In genomic region chr1:107618539-107618938, GRCh38 we compare ENCODE assay signal across 33 cellular contexts.
"Had no signal": no experiment of that assay in that cellular context is flagged by ENCODE, and none has a peak within 500 bp of the region (broad histone marks: within the 10 kb centered on the region; RNA-seq: fewer than 3 reads in every experiment).

No MANE protein-coding gene starts in this region.

- H3K9me3 Mint-ChIP-seq: activated CD4-positive, alpha-beta memory T cell treated with anti-CD3 and anti-CD28 coated beads for 36 hours; T-helper 2 cell treated with Interferon-gamma antibody and Interleukin-4, amounts not matched to agents 5 μg/mL and 100 μg/mL, for 36 hours had no signal

- H3K4me3 ChIP-seq: adrenal gland, body of pancreas, breast epithelium had no signal

- H3K9me3 ChIP-seq: adrenal gland, body of pancreas, breast epithelium had no signal

- DNase-seq: activated B cell treated with CpG ODN at 0.5 μM for 24 hours; activated CD4-positive, alpha-beta memory T cell treated with anti-CD3 and anti-CD28 coated beads for 36 hours; activated CD4-positive, alpha-beta T cell treated with anti-CD3 and anti-CD28 coated beads for 4 hours; activated CD4-positive, alpha-beta T cell treated with anti-CD3 and anti-CD28 coated beads, Interleukin-2, amount 10 ng/mL, durations not matched to agents 24 days and 14 days; activated CD4-positive, alpha-beta T cell treated with anti-CD3 and anti-CD28 coated beads, Interleukin-2, amount 50 U/mL, for 1 hour; activated CD4-positive, alpha-beta T cell treated with anti-CD3 and anti-CD28 coated beads, Interleukin-2, amount 50 U/mL, for 4 hours; activated CD4-positive, CD25-positive, alpha-beta regulatory T cell treated with anti-CD3 and anti-CD28 coated beads, Interleukin-2, amount 50 U/mL, for 72 hours; activated CD8-positive, alpha-beta memory T cell treated with anti-CD3 and anti-CD28 coated beads, Interleukin-2, amount 50 U/mL, for 4 hours; activated CD8-positive, alpha-beta T cell treated with anti-CD3 and anti-CD28 coated beads for 36 hours; activated effector memory CD4-positive, alpha-beta T cell treated with anti-CD3 and anti-CD28 coated beads, Interleukin-2, amount 50 U/mL, for 16 hours; activated gamma-delta T cell treated with Interleukin-2 at 50 U/mL for 16 hours; activated naive CD4-positive, alpha-beta T cell; activated naive CD4-positive, alpha-beta T cell treated with anti-CD3 and anti-CD28 coated beads for 36 hours; activated naive CD4-positive, alpha-beta T cell treated with anti-CD3 and anti-CD28 coated beads, Interleukin-2, amount 50 U/mL, for 16 hours; activated naive CD8-positive, alpha-beta T cell treated with anti-CD3 and anti-CD28 coated beads for 36 hours; activated T-cell treated with anti-CD3 and anti-CD28 coated beads for 4 hours; activated T-cell treated with anti-CD3 and anti-CD28 coated beads, Interleukin-2, amount 50 U/mL, for 1 hour; activated T-cell treated with anti-CD3 and anti-CD28 coated beads, Interleukin-2, amount 50 U/mL, for 4 hours; activated T-cell treated with anti-CD3 and anti-CD28 coated beads, Interleukin-2, amount 50 U/mL, for 72 hours; adrenal gland; amniotic stem cell; aorta; body of pancreas; brain microvascular endothelial cell; central memory CD4-positive, alpha-beta T cell; T-helper 1 cell; T-helper 9 cell had no signal

- H3K27me3 Mint-ChIP-seq: activated B cell treated with CpG ODN at 0.5 μM for 24 hours; activated CD4-positive, alpha-beta memory T cell treated with anti-CD3 and anti-CD28 coated beads for 36 hours; activated CD4-positive, alpha-beta T cell treated with anti-CD3 and anti-CD28 coated beads, Interleukin-2, amount 10 ng/mL, durations not matched to agents 24 days and 14 days; activated CD8-positive, alpha-beta T cell treated with anti-CD3 and anti-CD28 coated beads for 36 hours; activated naive CD8-positive, alpha-beta T cell treated with anti-CD3 and anti-CD28 coated beads for 36 hours; activated T-helper 17 cell treated with anti-CD3 and anti-CD28 coated beads, Interleukin-2, amount 50 U/mL, for 72 hours had no signal

- H3K36me3 ChIP-seq: adrenal gland, brain microvascular endothelial cell, breast epithelium had no signal

- H3K4me1 ChIP-seq: adrenal gland, body of pancreas, breast epithelium had no signal

- H3K4me3 Mint-ChIP-seq: activated B cell treated with CpG ODN at 0.5 μM for 24 hours; activated CD4-positive, alpha-beta memory T cell treated with anti-CD3 and anti-CD28 coated beads for 36 hours; activated CD4-positive, alpha-beta T cell treated with anti-CD3 and anti-CD28 coated beads, Interleukin-2, amount 10 ng/mL, durations not matched to agents 24 days and 14 days; activated CD8-positive, alpha-beta T cell treated with anti-CD3 and anti-CD28 coated beads for 36 hours; activated naive CD4-positive, alpha-beta T cell treated with anti-CD3 and anti-CD28 coated beads for 36 hours; activated naive CD8-positive, alpha-beta T cell treated with anti-CD3 and anti-CD28 coated beads for 36 hours; activated T-cell treated with anti-CD3 and anti-CD28 coated beads, Interleukin-2, amount 50 U/mL, for 4 hours; activated T-cell treated with anti-CD3 and anti-CD28 coated beads, Interleukin-2, amount 50 U/mL, for 72 hours; activated T-helper 1 cell treated with anti-CD3 and anti-CD28 coated beads, Interleukin-12 subunit alpha, Interleukin-12 subunit beta, Interleukin-2, Interleukin-4 antibody, amounts not matched to agents 30 ng/mL and 10 ng/mL and 1 ng/mL, durations not matched to agents 14 hours and 24 hours and 36 hours; activated T-helper 17 cell treated with anti-CD3 and anti-CD28 coated beads, Interleukin-2, amount 50 U/mL, for 72 hours; T-helper 1 cell treated with Interleukin-12 subunit alpha and Interleukin-12 subunit beta and Interleukin-4 antibody, amounts not matched to agents 30 μg/mL and 1 μg/mL, for 36 hours; T-helper 2 cell treated with Interferon-gamma antibody and Interleukin-4, amounts not matched to agents 5 μg/mL and 100 μg/mL, for 36 hours had no signal

- ATAC-seq: activated CD8-positive, alpha-beta T cell treated with anti-CD3 and anti-CD28 coated beads for 36 hours; activated naive CD4-positive, alpha-beta T cell treated with anti-CD3 and anti-CD28 coated beads, Interleukin-2, amount 50 U/mL, for 72 hours; activated T-cell treated with anti-CD3 and anti-CD28 coated beads, Interleukin-2, amount 50 U/mL, for 4 hours; activated T-cell treated with anti-CD3 and anti-CD28 coated beads, Interleukin-2, amount 50 U/mL, for 72 hours; activated T-helper 17 cell treated with anti-CD3 and anti-CD28 coated beads, Interleukin-2, amount 50 U/mL, for 72 hours; body of pancreas had no signal

- H3K27ac Mint-ChIP-seq: activated B cell treated with CpG ODN at 0.5 μM for 24 hours; activated CD4-positive, alpha-beta memory T cell treated with anti-CD3 and anti-CD28 coated beads for 36 hours; activated CD4-positive, alpha-beta T cell treated with anti-CD3 and anti-CD28 coated beads, Interleukin-2, amount 10 ng/mL, durations not matched to agents 24 days and 14 days; activated CD8-positive, alpha-beta T cell treated with anti-CD3 and anti-CD28 coated beads for 36 hours; activated naive CD4-positive, alpha-beta T cell treated with anti-CD3 and anti-CD28 coated beads for 36 hours; activated naive CD4-positive, alpha-beta T cell treated with anti-CD3 and anti-CD28 coated beads, Interleukin-2, amount 50 U/mL, for 72 hours; activated naive CD8-positive, alpha-beta T cell treated with anti-CD3 and anti-CD28 coated beads for 36 hours; activated T-cell treated with anti-CD3 and anti-CD28 coated beads, Interleukin-2, amount 50 U/mL, for 72 hours; activated T-helper 1 cell treated with anti-CD3 and anti-CD28 coated beads, Interleukin-12 subunit alpha, Interleukin-12 subunit beta, Interleukin-2, Interleukin-4 antibody, amounts not matched to agents 30 ng/mL and 10 ng/mL and 1 ng/mL, durations not matched to agents 14 hours and 24 hours and 36 hours; activated T-helper 17 cell treated with anti-CD3 and anti-CD28 coated beads, Interleukin-2, amount 50 U/mL, for 72 hours; T-helper 1 cell treated with Interleukin-12 subunit alpha and Interleukin-12 subunit beta and Interleukin-4 antibody, amounts not matched to agents 30 μg/mL and 1 μg/mL, for 36 hours; T-helper 2 cell treated with Interferon-gamma antibody and Interleukin-4, amounts not matched to agents 5 μg/mL and 100 μg/mL, for 36 hours had no signal
